In the genomic region with DNA sequence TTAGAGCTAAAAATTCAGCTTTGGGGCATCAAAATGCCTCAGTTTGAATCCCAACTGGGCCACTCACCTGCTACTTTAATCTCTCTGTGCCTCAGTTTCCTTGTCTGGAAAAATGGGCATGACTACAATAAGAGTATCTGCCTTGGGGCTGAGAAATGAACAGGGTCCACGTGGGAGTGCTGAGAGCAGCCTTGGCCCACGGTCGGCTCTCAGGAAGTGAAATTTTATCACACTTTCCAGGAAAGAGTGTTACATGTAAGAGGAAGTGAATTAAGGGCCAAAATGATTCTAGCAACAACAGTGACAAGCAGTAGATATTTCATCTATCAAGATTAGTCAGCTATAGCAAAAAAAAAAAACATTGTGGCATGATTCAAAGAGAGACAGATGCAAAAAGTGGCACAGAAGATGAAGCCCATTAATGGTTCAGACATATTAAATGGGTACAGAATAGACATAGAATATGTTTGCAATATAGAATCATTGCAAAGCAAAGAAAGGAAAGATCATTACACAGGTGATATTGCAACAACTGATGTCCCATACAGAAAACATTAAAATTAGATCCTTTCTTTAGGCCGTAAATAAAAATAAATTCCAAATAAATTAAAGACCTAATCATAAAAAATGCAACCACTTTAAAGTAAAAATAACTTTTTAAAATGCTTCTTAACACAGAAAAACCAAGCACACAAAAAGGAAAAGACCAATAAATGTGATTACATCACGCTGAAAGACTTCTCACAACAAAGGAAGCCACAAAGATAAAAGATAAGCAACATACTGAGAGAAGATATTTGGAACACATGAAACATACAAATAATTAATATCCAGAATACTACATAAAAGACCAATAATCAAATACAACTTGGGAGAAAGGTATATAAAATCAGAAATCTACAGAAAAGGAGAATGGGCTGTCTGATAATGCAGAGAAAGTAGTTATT, we compare ENCODE assay signal across 12 cellular contexts. TPM values are rescaled to one million over a fixed set of nuclear protein-coding genes. Genes with fewer than 3 reads are reported as not detected.
A peak's percentile ranks its signal among the peaks of the same experiment; 100 is the strongest.
DNase-seq lines count a peak whose midpoint lies in the region; ATAC-seq and TF ChIP-seq lines count a peak whose summit lies in the region.
"Had no signal": no experiment of that assay in that cellular context is flagged by ENCODE, and none has a peak within 500 bp of the region (broad histone marks: within the 10 kb centered on the region; RNA-seq: fewer than 3 reads in every experiment).

No MANE protein-coding gene starts in this region.

- peak overlapping the region; percentile 58 for H3K4me3 Mint-ChIP-seq in activated CD4-positive, alpha-beta T cell treated with anti-CD3 and anti-CD28 coated beads for 36 hours
- H3K4me3 Mint-ChIP-seq in activated naive CD4-positive, alpha-beta T cell treated with anti-CD3 and anti-CD28 coated beads, Interleukin-2, amount 10 ng/mL, durations not matched to agents 7 days and 5 days: peak overlapping the region; percentile 40

- no peaks in the 10 kb centered on the region for H3K27me3 ChIP-seq in neutrophil

- intact Hi-C loops in activated CD4-positive, alpha-beta T cell treated with anti-CD3 and anti-CD28 coated beads for 36 hours (cut with DNase I, micrococcal nuclease): loop anchor here in 1 of 2 experiments (5.0 kb wide), 1 partner anchor 382 kb away; no protein-coding TSS in a partner anchor

- H3K9me3 ChIP-seq in neutrophil: no peaks in the 10 kb centered on the region

- peaks cover 12% of the 10 kb centered on the region for H3K27me3 Mint-ChIP-seq in activated CD4-positive, alpha-beta T cell treated with anti-CD3 and anti-CD28 coated beads for 36 hours
- H3K27me3 Mint-ChIP-seq in activated naive CD4-positive, alpha-beta T cell treated with anti-CD3 and anti-CD28 coated beads, Interleukin-2, amount 10 ng/mL, durations not matched to agents 7 days and 5 days: peaks cover 18% of the 10 kb centered on the region

- H3K36me3 ChIP-seq in neutrophil: no peaks in the 10 kb centered on the region

- DNase-seq in activated CD4-positive, alpha-beta T cell treated with anti-CD3 and anti-CD28 coated beads for 36 hours: peak; percentile 44
- no peak for DNase-seq in activated CD4-positive, alpha-beta T cell treated with anti-CD3 and anti-CD28 coated beads for 1 hour
- DNase-seq in Kasumi-1 (lab: John Stamatoyannopoulos, UW): peak; percentile 77 to 81
- DNase-seq in activated naive CD4-positive, alpha-beta T cell treated with anti-CD3 and anti-CD28 coated beads, Interleukin-2, amount 10 ng/mL, durations not matched to agents 7 days and 5 days: no peak
- DNase-seq in anterior cingulate cortex (lab: John Stamatoyannopoulos, UW): no peak
- DNase-seq: amygdala, NCI-H524 had no signal

- no peaks in the 10 kb centered on the region for H3K9me3 Mint-ChIP-seq in activated CD4-positive, alpha-beta T cell treated with anti-CD3 and anti-CD28 coated beads for 36 hours (ENCODE audit: low read depth)
- H3K9me3 Mint-ChIP-seq in activated naive CD4-positive, alpha-beta T cell treated with anti-CD3 and anti-CD28 coated beads, Interleukin-2, amount 10 ng/mL, durations not matched to agents 7 days and 5 days: no peaks in the 10 kb centered on the region

- CTCF ChIA-PET in activated CD4-positive, alpha-beta T cell treated with anti-CD3 and anti-CD28 coated beads for 36 hours (lab: Charles Lee): no interaction called here
- CTCF ChIA-PET in activated naive CD4-positive, alpha-beta T cell treated with anti-CD3 and anti-CD28 coated beads, Interleukin-2, amount 10 ng/mL, durations not matched to agents 7 days and 5 days (lab: Charles Lee): interaction anchor here (1.1 kb wide), 1 partner anchor 20 kb away, joined by 4 read pairs; no protein-coding TSS in a partner anchor

- TF ChIP-seq CTCF in neutrophil (IDR thresholded peaks at IDR 0.05): no peak

- peaks cover 4% of the 10 kb centered on the region for H3K36me3 Mint-ChIP-seq in activated CD4-positive, alpha-beta T cell treated with anti-CD3 and anti-CD28 coated beads for 36 hours (ENCODE audit: low read depth)
- H3K36me3 Mint-ChIP-seq in activated naive CD4-positive, alpha-beta T cell treated with anti-CD3 and anti-CD28 coated beads, Interleukin-2, amount 10 ng/mL, durations not matched to agents 7 days and 5 days: peaks cover 6% of the 10 kb centered on the region

- peaks cover 36% of the 10 kb centered on the region for H3K4me1 Mint-ChIP-seq in activated CD4-positive, alpha-beta T cell treated with anti-CD3 and anti-CD28 coated beads for 36 hours
- H3K4me1 Mint-ChIP-seq in activated naive CD4-positive, alpha-beta T cell treated with anti-CD3 and anti-CD28 coated beads, Interleukin-2, amount 10 ng/mL, durations not matched to agents 7 days and 5 days: peaks cover 79% of the 10 kb centered on the region

- peaks cover 85 to 96% of the 10 kb centered on the region in 2 experiments for H3K4me1 ChIP-seq in neutrophil (ENCODE audit: control insufficient read depth in 1 of 2, insufficient read depth in 1 of 2, low read depth in 1 of 2, low read length in 1 of 2)

- peak overlapping the region; percentile 92 for H3K27ac ChIP-seq in neutrophil

- ATAC-seq in activated CD4-positive, alpha-beta T cell treated with anti-CD3 and anti-CD28 coated beads for 36 hours: peak; percentile 59
- ATAC-seq in GM18519 (IDR thresholded peaks at IDR 0.05; ENCODE audit: low FRiP score, unreplicated experiment) (no peak), GM21825 (IDR thresholded peaks at IDR 0.05; ENCODE audit: unreplicated experiment) (no peak)

- H3K27ac Mint-ChIP-seq in activated CD4-positive, alpha-beta T cell treated with anti-CD3 and anti-CD28 coated beads for 36 hours: no peak overlapping the region
- H3K27ac Mint-ChIP-seq in activated naive CD4-positive, alpha-beta T cell treated with anti-CD3 and anti-CD28 coated beads, Interleukin-2, amount 10 ng/mL, durations not matched to agents 7 days and 5 days: peak overlapping the region; percentile 89

- peak overlapping the region in 1 of 2 experiments; percentile 16 for H3K4me3 ChIP-seq in neutrophil (ENCODE audit: low read depth in 1 of 2, low read length in 1 of 2)

- POLR2A ChIA-PET in activated CD4-positive, alpha-beta T cell treated with anti-CD3 and anti-CD28 coated beads for 36 hours (lab: Charles Lee): no interaction called here

RNA-seq across cellular contexts. Expression of gene TMEM273, which starts 4.3 kb away (rescaled TPM):
- 10 to 100 TPM; 26.5 to 28.0 TPM for total RNA-seq in activated CD4-positive, alpha-beta T cell treated with anti-CD3 and anti-CD28 coated beads for 36 hours
- total RNA-seq: LHCN-M2, renal cortical epithelial cell had no signal

RNA-seq across cellular contexts. Expression of gene FAM170B, which starts 50.0 kb away (rescaled TPM):
- not detected for total RNA-seq in activated CD4-positive, alpha-beta T cell treated with anti-CD3 and anti-CD28 coated beads for 36 hours
- total RNA-seq: LHCN-M2, renal cortical epithelial cell had no signal

Comparison
In these comparisons a context has a peak if more than half of its experiments do, and no peak if none do; other contexts are left out.
1. DNase-seq: peak in activated CD4-positive, alpha-beta T cell treated with anti-CD3 and anti-CD28 coated beads for 36 hours (single experiment) and Kasumi-1 (2 of 2); none in activated CD4-positive, alpha-beta T cell treated with anti-CD3 and anti-CD28 coated beads for 1 hour (single experiment), activated naive CD4-positive, alpha-beta T cell treated with anti-CD3 and anti-CD28 coated beads, Interleukin-2, amount 10 ng/mL, durations not matched to agents 7 days and 5 days (single experiment) and anterior cingulate cortex (0 of 58).